Comparison of ENCODE assay signal across 8 cellular contexts in the genomic region with DNA sequence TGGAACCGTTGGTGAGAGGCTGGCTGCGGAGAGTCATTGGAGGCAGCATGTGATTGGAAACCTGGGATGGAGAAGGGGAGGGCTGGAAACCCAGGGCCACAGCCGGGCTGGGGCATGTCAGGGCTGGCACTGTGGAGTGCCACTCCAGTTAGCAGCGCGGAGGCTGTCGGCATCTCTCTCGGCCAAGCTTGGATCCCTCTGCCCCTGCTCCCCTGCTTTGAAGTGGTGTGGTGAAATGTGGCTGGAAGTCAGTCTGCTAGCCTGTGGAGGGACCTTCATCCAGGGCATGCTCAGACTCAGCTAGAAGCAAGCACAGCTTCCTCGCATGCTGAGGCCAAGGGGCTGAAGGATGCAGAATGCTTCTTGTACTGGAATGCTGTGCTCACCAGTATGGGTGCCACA. TPM values are rescaled to one million over a fixed set of nuclear protein-coding genes. Genes with fewer than 3 reads are reported as not detected.
DNase-seq lines count a peak whose midpoint lies in the region; TF ChIP-seq lines count a peak whose summit lies in the region.

No MANE protein-coding gene starts in this region.

- peaks cover 33 to 43% (median 42%) of the 10 kb centered on the region in 3 donors for H3K4me1 ChIP-seq in skeletal muscle tissue (ENCODE audit: control insufficient read depth in 3 of 3, insufficient read depth in 3 of 3, low read length in 3 of 3)

- no peaks in the 10 kb centered on the region for H3K9me3 ChIP-seq in skeletal muscle tissue (ENCODE audit: control insufficient read depth in 3 of 3, low read length in 3 of 3)

- TF ChIP-seq CTCF in fibroblast of the aortic adventitia (IDR thresholded peaks at IDR 0.05; ENCODE audit: insufficient read depth, low read length) = no peak

- peak overlapping the region in 2 of 3 donors; percentile 9 to 58 for H3K9ac ChIP-seq in skeletal muscle tissue (ENCODE audit: low read depth in 1 of 3, low read length in 3 of 3)

- peak; percentile 78 for DNase-seq in G401 (ENCODE audit: low spot score)
- DNase-seq in NCI-H526 treated with DMSO at 0.1 percent for 48 hours (lab: John Stamatoyannopoulos, UW) = peak; percentile 52
- DNase-seq in fibroblast of the aortic adventitia (ENCODE audit: low read depth) = peak; percentile 79
- DNase-seq in HuH-7.5 (ENCODE audit: low spot score) = no peak
- DNase-seq in SKM-1 (lab: John Stamatoyannopoulos, UW; ENCODE audit: unreplicated experiment) = no peak
- DNase-seq in NCI-H1930 (lab: John Stamatoyannopoulos, UW) = no peak
- no peak for DNase-seq in EL

- H3K27ac ChIP-seq in skeletal muscle tissue (ENCODE audit: low read depth, low read length) = peak overlapping the region; percentile 68

- in situ Hi-C loops in G401 (cut with HindIII; ENCODE audit: low sequenced_read_pairs) = no loop called here

- H3K27me3 ChIP-seq in skeletal muscle tissue (ENCODE audit: control insufficient read depth in 3 of 3, insufficient read depth in 3 of 3, low read length in 3 of 3) = no peaks in the 10 kb centered on the region

- H3K4me3 ChIP-seq in fibroblast of the aortic adventitia (ENCODE audit: low read depth, low read length) (peak overlapping the region; percentile 40), skeletal muscle tissue (ENCODE audit: low read length in 3 of 3) (peak overlapping the region; percentile 24 to 46 (median 44))

- H3K36me3 ChIP-seq in skeletal muscle tissue (ENCODE audit: control insufficient read depth in 3 of 3, insufficient read depth in 3 of 3, low read length in 3 of 3) = no peaks in the 10 kb centered on the region

RNA-seq across cellular contexts. Expression of a gene that starts 13.5 kb away (rescaled TPM):
- total RNA-seq in G401 (2014; rRNA removed; shearing (Covaris generic)) = not detected in 2 replicates
- total RNA-seq in fibroblast of the aortic adventitia (ENCODE audit: low replicate concordance) = 8.9 and 11.1 TPM in 2 replicates
- total RNA-seq in skeletal muscle tissue = 4.7 TPM

Comparison
In these comparisons a context has a peak if more than half of its experiments do, and no peak if none do; other contexts are left out.
1. DNase-seq: peak in G401 (single experiment), NCI-H526 treated with DMSO at 0.1 percent for 48 hours (single experiment) and fibroblast of the aortic adventitia (single experiment); none in HuH-7.5 (single experiment), SKM-1 (single experiment), NCI-H1930 (0 of 2) and EL (single experiment).